In the genomic region with DNA sequence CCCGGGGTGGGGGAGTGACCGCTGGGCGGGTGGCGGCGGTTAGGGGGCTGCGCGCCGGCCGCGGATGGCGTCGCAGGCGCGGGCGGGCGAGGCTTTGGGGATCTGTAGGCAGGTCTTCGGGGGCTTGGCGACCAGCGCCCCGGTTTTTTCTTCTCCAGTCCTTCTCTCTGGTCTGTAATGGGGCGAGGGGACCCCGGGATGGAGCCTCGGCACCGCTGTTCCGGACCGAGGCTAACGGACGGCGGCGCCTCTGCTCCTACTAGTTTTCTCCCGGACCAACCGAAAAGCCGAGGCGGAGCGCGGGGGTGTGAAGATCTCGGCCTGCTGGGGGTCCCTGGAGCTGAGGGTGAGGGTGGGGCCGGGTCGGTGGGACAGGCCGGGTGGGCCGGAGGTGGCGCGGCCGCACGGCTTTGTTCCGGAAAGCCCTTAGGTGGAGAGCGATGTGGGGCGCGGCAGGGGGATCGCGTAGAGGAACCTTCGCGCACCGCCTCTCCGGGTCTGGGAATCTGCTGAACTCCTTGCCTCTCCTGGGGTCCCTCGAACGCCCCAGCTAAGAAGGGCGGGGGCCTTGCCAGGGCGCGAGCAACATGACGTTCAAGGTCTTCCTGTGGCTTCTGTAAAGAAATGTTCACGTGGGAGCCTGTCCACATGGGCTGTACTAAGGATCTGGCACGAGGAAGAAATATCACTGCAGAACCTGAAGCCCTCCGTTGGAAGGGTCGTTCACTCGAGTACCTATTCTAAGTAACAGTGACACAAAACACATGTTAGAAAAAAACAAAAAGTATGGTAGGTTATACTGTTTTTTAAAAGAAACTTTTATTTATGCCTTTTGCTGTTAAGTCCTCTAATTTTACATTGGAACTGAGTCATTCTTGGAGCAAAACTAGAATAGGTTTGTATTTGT, we compare ENCODE assay signal across 8 cellular contexts. TPM values are rescaled to one million over a fixed set of nuclear protein-coding genes. Genes with fewer than 3 reads are reported as not detected.
DNase-seq lines count a peak whose midpoint lies in the region; ATAC-seq and TF ChIP-seq lines count a peak whose summit lies in the region.

No MANE protein-coding gene starts in this region.

- peaks cover 4% of the 10 kb centered on the region for H3K27me3 Mint-ChIP-seq in CD4-positive, alpha-beta T cell
- peaks cover 2% of the 10 kb centered on the region for H3K27me3 Mint-ChIP-seq in nephron progenitor cell (ENCODE audit: low read depth, poor library complexity)

- CTCF ChIA-PET in CD4-positive, alpha-beta T cell (lab: Charles Lee) = interaction anchor here (1.0 to 1.4 kb wide), 3 partner anchors 124 to 411 kb away, joined by 3 to 4 read pairs (median 3); a partner anchor contains a TSS

- H3K4me1 Mint-ChIP-seq in CD4-positive, alpha-beta T cell (ENCODE audit: low read depth) = peaks cover 43% of the 10 kb centered on the region
- peaks cover 44% of the 10 kb centered on the region for H3K4me1 Mint-ChIP-seq in nephron progenitor cell

- no peak for TF ChIP-seq CTCF in CD4-positive, alpha-beta T cell (IDR thresholded peaks at IDR 0.05)
- TF ChIP-seq CTCF in fibroblast of pulmonary artery (IDR thresholded peaks at IDR 0.05; ENCODE audit: low read length, missing control alignments) = no peak
- TF ChIP-seq CTCF in nephron progenitor cell (IDR thresholded peaks at IDR 0.05) = no peak

- DNase-seq in CD4-positive, alpha-beta T cell = peak; percentile 40 to 80 (median 62)
- DNase-seq in HK-2 (ENCODE audit: unreplicated experiment) (peak; percentile 65), RKO (ENCODE audit: low spot score) (peak; percentile 88), fibroblast of pulmonary artery (ENCODE audit: low read depth) (peak; percentile 91), nephron progenitor cell (peak; percentile 62)
- peak; percentile 26 to 52 for DNase-seq in activated T-helper 1 cell treated with anti-CD3 and anti-CD28 coated beads, Interleukin-2, amount 50 U/mL, for 16 hours (ENCODE audit: low read depth in 1 of 2, low spot score in 1 of 2)
- peak; percentile 75 for DNase-seq in stimulated activated naive CD8-positive, alpha-beta T cell treated with anti-CD3 and anti-CD28 coated beads, Interleukin-15, Interleukin-2, amounts not matched to agents 100 U/mL and 50 U/mL, for 24 hours

- intact Hi-C loops in CD4-positive, alpha-beta T cell (cut with DNase I, micrococcal nuclease) = loop anchor here (1.0 to 5.0 kb wide), 6 partner anchors 81 to 979 kb away; a partner anchor contains a TSS

- H3K27me3 ChIP-seq in CD4-positive, alpha-beta T cell (ENCODE audit: control insufficient read depth, insufficient read depth, low read length) = no peaks in the 10 kb centered on the region

- H3K9me3 Mint-ChIP-seq in CD4-positive, alpha-beta T cell = no peaks in the 10 kb centered on the region
- H3K9me3 Mint-ChIP-seq in nephron progenitor cell = peaks cover 3% of the 10 kb centered on the region

- peak overlapping the region; percentile 98 for H3K27ac Mint-ChIP-seq in CD4-positive, alpha-beta T cell
- H3K27ac Mint-ChIP-seq in nephron progenitor cell = peak overlapping the region; percentile 98

- no peaks in the 10 kb centered on the region for H3K9me3 ChIP-seq in CD4-positive, alpha-beta T cell (ENCODE audit: control insufficient read depth, low read length)

- POLR2A ChIA-PET in CD4-positive, alpha-beta T cell (lab: Charles Lee) = interaction anchor here (0.6 to 5.7 kb wide), 22 partner anchors 11 to 518 kb away, joined by 3 to 225 read pairs (median 6); a partner anchor contains a TSS

- peak overlapping the region; percentile 82 for H3K4me3 ChIP-seq in fibroblast of pulmonary artery (replicated peaks; ENCODE audit: low read depth, low read length)

- H3K36me3 Mint-ChIP-seq in CD4-positive, alpha-beta T cell (ENCODE audit: low read depth) = peaks cover 27% of the 10 kb centered on the region
- no peaks in the 10 kb centered on the region for H3K36me3 Mint-ChIP-seq in nephron progenitor cell (ENCODE audit: low read depth)

- peak overlapping the region; percentile 99 for H3K4me3 Mint-ChIP-seq in CD4-positive, alpha-beta T cell
- H3K4me3 Mint-ChIP-seq in nephron progenitor cell = peak overlapping the region; percentile 97

- H3K27ac ChIP-seq in CD4-positive, alpha-beta T cell (ENCODE audit: low read depth, low read length) = peak overlapping the region; percentile 99

- ATAC-seq in CD4-positive, alpha-beta T cell (ENCODE audit: poor library complexity) = peak; percentile 35
- ATAC-seq in GM19455 (IDR thresholded peaks at IDR 0.05; ENCODE audit: unreplicated experiment) = peak; percentile 27
- peak; percentile 38 for ATAC-seq in stimulated activated naive CD8-positive, alpha-beta T cell treated with anti-CD3 and anti-CD28 coated beads, Interleukin-15, Interleukin-2, amounts not matched to agents 100 U/mL and 50 U/mL, for 24 hours

RNA-seq across cellular contexts. Expression of a gene that starts 0.9 kb away (rescaled TPM):
- total RNA-seq in CD4-positive, alpha-beta T cell = 10 to 100 TPM; 38.2 to 39.4 TPM

Comparison
In these comparisons a context has a peak if more than half of its experiments do, and no peak if none do; other contexts are left out.
1. Peak in every context shown above with its lines: DNase-seq, ATAC-seq, H3K4me3 ChIP-seq and H3K27ac ChIP-seq.
2. DNase-seq: peak in every context shown above with its lines; median percentile 91 in fibroblast of pulmonary artery; 88 in RKO; 75 in stimulated activated naive CD8-positive, alpha-beta T cell treated with anti-CD3 and anti-CD28 coated beads, Interleukin-15, Interleukin-2, amounts not matched to agents 100 U/mL and 50 U/mL, for 24 hours; 65 in HK-2; 62 in CD4-positive, alpha-beta T cell; 62 in nephron progenitor cell; 39 in activated T-helper 1 cell treated with anti-CD3 and anti-CD28 coated beads, Interleukin-2, amount 50 U/mL, for 16 hours.